In genomic region chr2:127175406-127175805, GRCh38 we compare ENCODE assay signal across 11 cellular contexts. TPM values are rescaled to one million over a fixed set of nuclear protein-coding genes. Genes with fewer than 3 reads are reported as not detected.
DNase-seq lines count a peak whose midpoint lies in the region; ATAC-seq and TF ChIP-seq lines count a peak whose summit lies in the region.
"Had no signal": no experiment of that assay in that cellular context is flagged by ENCODE, and none has a peak within 500 bp of the region (broad histone marks: within the 10 kb centered on the region; RNA-seq: fewer than 3 reads in every experiment).

No MANE protein-coding gene starts in this region.

- no peak for TF ChIP-seq CTCF in SK-N-SH (IDR thresholded peaks at IDR 0.05)
- no peak for TF ChIP-seq CTCF in omental fat pad (IDR thresholded peaks at IDR 0.05)
- TF ChIP-seq CTCF in vagina (IDR thresholded peaks at IDR 0.05) = no peak

- no peaks in the 10 kb centered on the region for H4K20me1 ChIP-seq in SK-N-SH (ENCODE audit: insufficient read depth)

- intact Hi-C loops in Right ventricle myocardium inferior (cut with DNase I) = no loop called here
- intact Hi-C loops in vagina (cut with DNase I) = loop anchor here (10.0 kb wide), 1 partner anchor 111 kb away; no protein-coding TSS in a partner anchor

- TF ChIP-seq RAD21 in SK-N-SH (IDR thresholded peaks at IDR 0.05; ENCODE audit: low read length) = no peak

- H3K4me3 ChIP-seq in SK-N-SH (ENCODE audit: low read depth in 2 of 2, low read length in 1 of 2) (no peak overlapping the region), vagina (no peak overlapping the region)

- H3K27ac ChIP-seq in SK-N-SH (ENCODE audit: low read depth in 2 of 2, low read length in 1 of 2) (no peak overlapping the region), vagina (peak overlapping the region; percentile 93)

- DNase-seq in SK-N-SH (no peak), Right ventricle myocardium inferior (ENCODE audit: missing footprints) (no peak), omental fat pad (ENCODE audit: low spot score) (peak; percentile 44), vagina (ENCODE audit: extremely low spot score in 2 of 2) (no peak), HPDE6-E6E7 (ENCODE audit: extremely low spot score) (no peak)
- DNase-seq: activated naive CD4-positive, alpha-beta T cell treated with Interleukin-2 at 50 U/mL for 16 hours; cortex of kidney; NCI-H1105 treated with DMSO at 0.1 percent for 48 hours had no signal

- no peak for TF ChIP-seq POLR2A in vagina (IDR thresholded peaks at IDR 0.05)

- H3K4me2 ChIP-seq in SK-N-SH = no peak overlapping the region

- no peaks in the 10 kb centered on the region for H3K9me2 ChIP-seq in SK-N-SH

- H3K4me1 ChIP-seq in SK-N-SH (ENCODE audit: control insufficient read depth in 1 of 2, insufficient read depth in 2 of 2, low read depth in 1 of 2, low read length in 1 of 2) (peaks cover 0 to 31% of the 10 kb centered on the region in 2 experiments; a peak in 1 of 4 replicates), vagina (peaks cover 51% of the 10 kb centered on the region)

- POLR2A ChIA-PET in SK-N-SH (lab: Yijun Ruan, JAX) = no interaction called here

- H3K27me3 ChIP-seq in SK-N-SH (ENCODE audit: insufficient read depth) = no peaks in the 10 kb centered on the region
- no peaks in the 10 kb centered on the region for H3K27me3 ChIP-seq in vagina

- no peak for TF ChIP-seq EP300 in SK-N-SH (IDR thresholded peaks at IDR 0.05; ENCODE audit: borderline replicate concordance in 1 of 2, low read depth in 1 of 2, low read length in 1 of 2)

- WGBS in SK-N-SH (ENCODE audit: low lambda C conversion rate) = 54% methylated on average over 6 of the region's 7 CpGs

- ATAC-seq in SK-N-SH treated with all-trans-retinoic acid at 6 μM for 48 hours (peak; percentile 15; the same call in 1 of the 3 replicates), Right ventricle myocardium inferior (peak; percentile 6), omental fat pad (ENCODE audit: low FRiP score) (no peak), HG03095 (IDR thresholded peaks at IDR 0.05; ENCODE audit: unreplicated experiment) (no peak), GM21423 (IDR thresholded peaks at IDR 0.05; ENCODE audit: unreplicated experiment) (no peak)

- H3K9me3 ChIP-seq in SK-N-SH (no peaks in the 10 kb centered on the region), vagina (no peaks in the 10 kb centered on the region)

- H3F3A ChIP-seq in SK-N-SH (replicated peaks; ENCODE audit: insufficient read depth) = no peaks in the 10 kb centered on the region

- H3K9ac ChIP-seq in SK-N-SH = no peak overlapping the region

- no peaks in the 10 kb centered on the region for H3K36me3 ChIP-seq in SK-N-SH (replicated peaks in 1 of 2; ENCODE audit: control insufficient read depth in 1 of 2, insufficient read depth in 2 of 2, low read length in 1 of 2)
- no peaks in the 10 kb centered on the region for H3K36me3 ChIP-seq in vagina

- CTCF ChIA-PET in SK-N-SH (lab: Yijun Ruan, JAX) = interaction anchor here (1.1 to 12.1 kb wide), 5 partner anchors 9 to 105 kb away, joined by 3 to 80 read pairs (median 4); no protein-coding TSS in a partner anchor

- no peak overlapping the region; the same call in 1 of the 2 replicates for H2AFZ ChIP-seq in SK-N-SH (ENCODE audit: low read depth)

- H3K79me2 ChIP-seq in SK-N-SH (ENCODE audit: insufficient read depth) = no peaks in the 10 kb centered on the region

TF ChIP-seq in SK-N-SH treated with all-trans-retinoic acid at 6 μM for 48 hours, 23 proteins besides CTCF, POLR2A, EP300 and RAD21:
- no peak for TF ChIP-seq ARNTL (CRISPR knock-in tag; IDR thresholded peaks at IDR 0.05; ENCODE audit: borderline replicate concordance, low read depth)
- TF ChIP-seq ISL1 (CRISPR knock-in tag; IDR thresholded peaks at IDR 0.05) = no peak
- no peak for TF ChIP-seq CREB5 (CRISPR knock-in tag; IDR thresholded peaks at IDR 0.05; ENCODE audit: low read depth)
- no peak for TF ChIP-seq ESRRG (CRISPR knock-in tag; IDR thresholded peaks at IDR 0.05)

TF ChIP-seq in SK-N-SH, 30 proteins besides CTCF, POLR2A, EP300 and RAD21:
- TF ChIP-seq TAF1 (IDR thresholded peaks at IDR 0.05; ENCODE audit: borderline replicate concordance, low read depth, low read length) (no peak), CHD2 (IDR thresholded peaks at IDR 0.05; ENCODE audit: low read length, partially characterized antibody) (no peak), MXI1 (IDR thresholded peaks at IDR 0.05; ENCODE audit: low read depth, low read length) (no peak), RFX5 (IDR thresholded peaks at IDR 0.05; ENCODE audit: low read length) (no peak), FOXJ3 (CRISPR knock-in tag; IDR thresholded peaks at IDR 0.05) (no peak), FOXM1 (IDR thresholded peaks at IDR 0.05; ENCODE audit: low read depth) (no peak), TEAD4 (IDR thresholded peaks at IDR 0.05; ENCODE audit: borderline replicate concordance, insufficient read depth) (no peak), PBX3 (IDR thresholded peaks at IDR 0.05) (no peak), JUND (IDR thresholded peaks at IDR 0.05) (no peak)
- TF ChIP-seq, protein P1, sequence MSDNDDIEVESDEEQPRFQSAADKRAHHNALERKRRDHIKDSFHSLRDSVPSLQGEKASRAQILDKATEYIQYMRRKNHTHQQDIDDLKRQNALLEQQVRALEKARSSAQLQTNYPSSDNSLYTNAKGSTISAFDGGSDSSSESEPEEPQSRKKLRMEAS (IDR thresholded peaks at IDR 0.05; ENCODE audit: low read depth) = no peak

RNA-seq across cellular contexts. Expression of gene CYP27C1, which starts 44.7 kb away (rescaled TPM):
- 0.03 TPM in 1 of 2 replicates, not detected in the other for polyA plus RNA-seq in SK-N-SH (2012; rRNA removed)
- polyA plus RNA-seq in SK-N-SH (2012; cell fraction: cytosol; rRNA removed) = 0.03 TPM in 2 replicates
- not detected in 2 replicates for polyA plus RNA-seq in SK-N-SH (2012; cell fraction: nucleus; rRNA removed)
- total RNA-seq in Right ventricle myocardium inferior (0.05 TPM), omental fat pad (under 1 TPM in 3 of 4 donors, not detected in 1; 0.24 to 0.44 (median 0.37) TPM), vagina (3.2 TPM)

Comparison
In these comparisons a context has a peak if more than half of its experiments do, and no peak if none do; other contexts are left out.
1. ATAC-seq: peak in SK-N-SH treated with all-trans-retinoic acid at 6 μM for 48 hours (single experiment) and Right ventricle myocardium inferior (single experiment); none in omental fat pad (single experiment), HG03095 (single experiment) and GM21423 (single experiment).